9 cellular contexts compared by ENCODE assay signal in genomic region chr5:132425009-132425937, GRCh38. TPM values are rescaled to one million over a fixed set of nuclear protein-coding genes. Genes with fewer than 3 reads are reported as not detected.
DNase-seq lines count a peak whose midpoint lies in the region; ATAC-seq and TF ChIP-seq lines count a peak whose summit lies in the region.
"Had no signal": no experiment of that assay in that cellular context is flagged by ENCODE, and none has a peak within 500 bp of the region (broad histone marks: within the 10 kb centered on the region; RNA-seq: fewer than 3 reads in every experiment).

No MANE protein-coding gene starts in this region.

- H3K4me3 ChIP-seq in GM12865 (ENCODE audit: low read depth, low read length) = peak overlapping the region; percentile 47
- H3K4me3 ChIP-seq in Panc1 (ENCODE audit: low read depth in 2 of 2, low read length in 2 of 2) = no peak overlapping the region
- H3K4me3 ChIP-seq: SK-N-MC had no signal

- BruUV-seq in Panc1 (replicated peaks; lab: Mats Ljungman, UMichigan) = no TSS peak

- CTCF ChIA-PET in Panc1 (lab: Charles Lee) = no interaction called here
- CTCF ChIA-PET in activated naive CD4-positive, alpha-beta T cell treated with anti-CD3 and anti-CD28 coated beads, Interleukin-2, amount 10 ng/mL, durations not matched to agents 7 days and 5 days (lab: Charles Lee) = interaction anchor here (1.0 to 7.6 kb wide), 14 partner anchors 8 to 80 kb away, joined by 3 to 87 read pairs (median 8); partner anchors contain the start of gene IRF1

- peak overlapping the region; percentile 49 for H3K27ac ChIP-seq in Panc1 (ENCODE audit: low read length)
- H3K27ac ChIP-seq: SK-N-MC had no signal

- no peaks in the 10 kb centered on the region for H3K36me3 ChIP-seq in Panc1 (ENCODE audit: control insufficient read depth, insufficient read depth, low read length)

- H3K27me3 ChIP-seq in Panc1 (ENCODE audit: control insufficient read depth, insufficient read depth, low read length) = no peaks in the 10 kb centered on the region

- intact Hi-C loops in Panc1 (cut with micrococcal nuclease; ENCODE audit: unreplicated experiment) = no loop called here

- TF ChIP-seq CTCF in GM12865 (IDR thresholded peaks at IDR 0.05; ENCODE audit: insufficient read depth, low read depth, low read length, missing control alignments) (no peak), Panc1 (IDR thresholded peaks at IDR 0.05) (no peak)

- H3K27me3 Mint-ChIP-seq in activated naive CD4-positive, alpha-beta T cell treated with anti-CD3 and anti-CD28 coated beads, Interleukin-2, amount 10 ng/mL, durations not matched to agents 7 days and 5 days = no peaks in the 10 kb centered on the region

- peak overlapping the region; percentile 98 for H3K27ac Mint-ChIP-seq in activated naive CD4-positive, alpha-beta T cell treated with anti-CD3 and anti-CD28 coated beads, Interleukin-2, amount 10 ng/mL, durations not matched to agents 7 days and 5 days

- H3K4me1 Mint-ChIP-seq in activated naive CD4-positive, alpha-beta T cell treated with anti-CD3 and anti-CD28 coated beads, Interleukin-2, amount 10 ng/mL, durations not matched to agents 7 days and 5 days = peaks cover 100% of the 10 kb centered on the region

- POLR2A ChIA-PET in Panc1 (lab: Charles Lee) = interaction anchor here (0.6 kb wide), 1 partner anchor 71 kb away, joined by 4 read pairs; no protein-coding TSS in a partner anchor

- H3K4me1 ChIP-seq in Panc1 (ENCODE audit: control insufficient read depth, insufficient read depth, low read length) = peaks cover 49% of the 10 kb centered on the region

- in situ Hi-C loops in Panc1 (cut with HindIII; ENCODE audit: low pct_unique_long_range_greater_than_20kb, low sequenced_read_pairs) = no loop called here

- ATAC-seq in HG02588 (IDR thresholded peaks at IDR 0.05; ENCODE audit: unreplicated experiment) (peak; percentile 44), Panc1 (no peak)

- peaks cover 65% of the 10 kb centered on the region for H3K36me3 Mint-ChIP-seq in activated naive CD4-positive, alpha-beta T cell treated with anti-CD3 and anti-CD28 coated beads, Interleukin-2, amount 10 ng/mL, durations not matched to agents 7 days and 5 days

- H3K9me3 ChIP-seq in Panc1 (ENCODE audit: control insufficient read depth, insufficient read depth, low read depth, low read length) = no peaks in the 10 kb centered on the region

- peak; percentile 91 for DNase-seq in GM12865 (ENCODE audit: low read depth)
- DNase-seq in Panc1 (ENCODE audit: low read depth, low spot score) = no peak
- peak; percentile 79 for DNase-seq in activated naive CD4-positive, alpha-beta T cell treated with anti-CD3 and anti-CD28 coated beads, Interleukin-2, amount 10 ng/mL, durations not matched to agents 7 days and 5 days
- DNase-seq in kidney glomerular epithelial cell (lab: John Stamatoyannopoulos, UW) = peak; percentile 33
- peak; percentile 35 to 70 (median 58) for DNase-seq in stimulated activated naive CD4-positive, alpha-beta T cell (lab: John Stamatoyannopoulos, UW)
- DNase-seq in OCI-M2 (lab: John Stamatoyannopoulos, UW; ENCODE audit: unreplicated experiment) = no peak
- DNase-seq in NCI-H748 treated with DMSO at 0.1 percent for 48 hours (lab: John Stamatoyannopoulos, UW) = no peak

- peak overlapping the region; percentile 56 for H3K4me3 Mint-ChIP-seq in activated naive CD4-positive, alpha-beta T cell treated with anti-CD3 and anti-CD28 coated beads, Interleukin-2, amount 10 ng/mL, durations not matched to agents 7 days and 5 days

- no peaks in the 10 kb centered on the region for H3K9me3 Mint-ChIP-seq in activated naive CD4-positive, alpha-beta T cell treated with anti-CD3 and anti-CD28 coated beads, Interleukin-2, amount 10 ng/mL, durations not matched to agents 7 days and 5 days

RNA-seq across cellular contexts. Expression of gene SLC22A5, which starts 55.8 kb away (rescaled TPM):
- 9.5 TPM for total RNA-seq in Panc1 (2021; ENCODE audit: unreplicated experiment)
- 7.2 TPM for polyA plus RNA-seq in Panc1 (2012; ENCODE audit: insufficient read length)

Comparison
In these comparisons a context has a peak if more than half of its experiments do, and no peak if none do; other contexts are left out.
1. DNase-seq: peak in GM12865 (single experiment), activated naive CD4-positive, alpha-beta T cell treated with anti-CD3 and anti-CD28 coated beads, Interleukin-2, amount 10 ng/mL, durations not matched to agents 7 days and 5 days (single experiment), kidney glomerular epithelial cell (single experiment) and stimulated activated naive CD4-positive, alpha-beta T cell (6 of 6); none in Panc1 (single experiment), OCI-M2 (single experiment) and NCI-H748 treated with DMSO at 0.1 percent for 48 hours (single experiment).